ENCODE assay signal across 8 cellular contexts in genomic region chr19:35462476-35462953, GRCh38. TPM values are rescaled to one million over a fixed set of nuclear protein-coding genes. Genes with fewer than 3 reads are reported as not detected.
A peak's percentile ranks its signal among the peaks of the same experiment; 100 is the strongest.
DNase-seq lines count a peak whose midpoint lies in the region; ATAC-seq and TF ChIP-seq lines count a peak whose summit lies in the region.

No MANE protein-coding gene starts in this region.

- H3K9me3 ChIP-seq in transverse colon: no peaks in the 10 kb centered on the region

- intact Hi-C loops in Right ventricle myocardium superior (cut with DNase I) (no loop called here), transverse colon (cut with DNase I; ENCODE audit: low total_unique reads) (no loop called here)

- no peak for TF ChIP-seq POLR2A in transverse colon (IDR thresholded peaks at IDR 0.05)

- TF ChIP-seq CTCF in transverse colon (IDR thresholded peaks at IDR 0.05): no peak

- H3K27ac ChIP-seq in transverse colon: peak overlapping the region in 2 of 4 donors; percentile 54 to 59

- no peaks in the 10 kb centered on the region for H3K36me3 ChIP-seq in transverse colon

- ATAC-seq in GM19023 (IDR thresholded peaks at IDR 0.05; ENCODE audit: unreplicated experiment) (peak; percentile 59), HG03064 (IDR thresholded peaks at IDR 0.05; ENCODE audit: low read depth, unreplicated experiment) (peak; percentile 63), Right ventricle myocardium superior (ENCODE audit: poor library complexity) (peak; percentile 61), HG03139 (IDR thresholded peaks at IDR 0.05; ENCODE audit: unreplicated experiment) (no peak)

- peak; percentile 66 for DNase-seq in T-helper 22 cell (ENCODE audit: low read depth)
- DNase-seq in Right ventricle myocardium superior: no peak
- DNase-seq in transverse colon: peak; percentile 18
- no peak for DNase-seq in NCI-H524 (lab: John Stamatoyannopoulos, UW)
- DNase-seq in NCI-H2081 (lab: John Stamatoyannopoulos, UW): no peak

- no peak overlapping the region for H3K4me3 ChIP-seq in transverse colon

- TF ChIP-seq EP300 in transverse colon (IDR thresholded peaks at IDR 0.05; ENCODE audit: low read depth): no peak

- 40 to 42% methylated on average over 3 to 6 of the region's 6 CpGs for WGBS in transverse colon (ENCODE audit: low coverage in 1 of 2), 2 donors

- in situ Hi-C loops in transverse colon (cut with MboI; ENCODE audit: low pct_ligation_motif_present in 1 of 4, low pct_unique_long_range_greater_than_20kb in 1 of 4, low sequenced_read_pairs in 3 of 4): loop anchor here in 2 of 4 donors (10.0 to 25.0 kb wide), 2 partner anchors 100 to 108 kb away; partner anchors contain the start of genes FFAR3 (in 2 of the 2) and GPR42 (in 1 of the 2)

- no peaks in the 10 kb centered on the region for H3K27me3 ChIP-seq in transverse colon

- H3K4me1 ChIP-seq in transverse colon: peaks cover 0 to 40% (median 12%) of the 10 kb centered on the region in 4 donors

RNA-seq across cellular contexts. Expression of gene FFAR2, which starts 14.5 kb away (rescaled TPM):
- total RNA-seq in Right ventricle myocardium superior (0.11 TPM), transverse colon (1 to 10 TPM in 1 of 4 donors, under 1 TPM in 1, not detected in 2; 0.32 to 2.2 TPM)

RNA-seq across cellular contexts. Expression of gene KRTDAP, which starts 27.7 kb away (rescaled TPM):
- total RNA-seq in Right ventricle myocardium superior (not detected), transverse colon (not detected)

RNA-seq across cellular contexts. Expression of gene DMKN, which starts 50.9 kb away (rescaled TPM):
- total RNA-seq in Right ventricle myocardium superior: 3.6 TPM
- 10 to 100 TPM in 2 of 4 donors, 1 to 10 TPM in 2; 2.7 to 18.1 (median 10.0) TPM for total RNA-seq in transverse colon

Comparison
In these comparisons a context has a peak if more than half of its experiments do, and no peak if none do; other contexts are left out.
1. DNase-seq: peak in T-helper 22 cell (single experiment) and transverse colon (single experiment); none in Right ventricle myocardium superior (single experiment), NCI-H524 (0 of 2) and NCI-H2081 (0 of 2).